ENCODE assay signal across 11 cellular contexts in the genomic region with DNA sequence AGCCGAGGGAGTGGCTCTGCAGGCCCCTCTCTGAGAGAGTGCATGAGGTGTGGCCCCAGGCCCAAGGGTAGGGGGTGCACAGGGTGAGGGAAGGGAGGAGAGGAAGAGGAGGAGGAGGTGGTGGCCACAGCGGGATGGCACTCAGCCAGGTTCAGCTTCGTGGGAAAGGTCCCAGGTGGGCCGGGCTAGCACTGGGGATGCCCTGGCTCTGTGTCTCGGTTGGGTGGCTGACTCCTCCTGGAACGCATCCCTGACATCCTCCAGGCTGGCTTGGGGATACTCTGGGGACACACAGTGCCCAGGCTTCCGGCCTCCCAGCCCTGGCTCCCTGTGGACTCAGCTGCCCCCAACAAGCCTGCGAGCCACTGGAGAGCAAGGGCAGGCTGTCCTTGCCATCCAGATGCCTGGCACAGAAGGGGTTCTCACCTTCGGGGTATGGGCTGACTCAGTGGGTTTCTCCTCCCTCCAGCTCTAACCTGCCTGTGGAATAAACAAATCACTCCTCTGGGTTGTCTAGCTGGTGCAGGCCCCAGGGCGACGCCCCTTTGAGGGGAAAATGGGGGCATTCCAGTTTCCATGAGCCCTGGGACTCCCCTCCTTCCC. TPM values are rescaled to one million over a fixed set of nuclear protein-coding genes. Genes with fewer than 3 reads are reported as not detected.
DNase-seq lines count a peak whose midpoint lies in the region; FAIRE-seq and TF ChIP-seq lines count a peak whose summit lies in the region.
"Had no signal": no experiment of that assay in that cellular context is flagged by ENCODE, and none has a peak within 500 bp of the region (broad histone marks: within the 10 kb centered on the region; RNA-seq: fewer than 3 reads in every experiment).

No MANE protein-coding gene starts in this region.

- H3K4me2 ChIP-seq in OCI-LY1 (ENCODE audit: low read length) (peak overlapping the region; percentile 5; the same call in 1 of the 2 replicates), mesenchymal stem cell (ENCODE audit: low read length, poor library complexity, severe bottlenecking) (no peak overlapping the region)

- H3K27ac ChIP-seq in OCI-LY1 (ENCODE audit: low read depth, low read length, poor library complexity, severe bottlenecking): no peak overlapping the region
- H3K27ac ChIP-seq in mesenchymal stem cell (ENCODE audit: low read length, poor library complexity, severe bottlenecking): no peak overlapping the region
- no peak overlapping the region for H3K27ac ChIP-seq in RWPE1
- H3K27ac ChIP-seq: cardiac muscle cell had no signal

- no peak overlapping the region for H2AK5ac ChIP-seq in mesenchymal stem cell (ENCODE audit: low read length, severe bottlenecking)

- no peak overlapping the region for H3K23ac ChIP-seq in mesenchymal stem cell (ENCODE audit: low read length in 2 of 2)

- H3K27me3 ChIP-seq in OCI-LY1 (ENCODE audit: insufficient read depth, low read length) (no peaks in the 10 kb centered on the region), mesenchymal stem cell (ENCODE audit: control insufficient read depth in 1 of 2, insufficient read depth in 1 of 2, low read length in 2 of 2) (peaks cover 29 to 61% of the 10 kb centered on the region in 2 experiments)
- H3K27me3 ChIP-seq: cardiac muscle cell had no signal

- no peaks in the 10 kb centered on the region for H3K79me1 ChIP-seq in mesenchymal stem cell (replicated peaks; ENCODE audit: low read length, poor library complexity, severe bottlenecking)

- H3K9ac ChIP-seq in OCI-LY1 (ENCODE audit: low read length) (no peak overlapping the region; the same call in 1 of the 2 replicates), mesenchymal stem cell (ENCODE audit: low read length) (no peak overlapping the region)

- H3K18ac ChIP-seq in mesenchymal stem cell (ENCODE audit: low read depth in 1 of 2, low read length in 2 of 2): peak overlapping the region; percentile 56 to 72

- DNase-seq in activated CD8-positive, alpha-beta memory T cell treated with anti-CD3 and anti-CD28 coated beads, Interleukin-2, amount 50 U/mL, for 48 hours: peak; percentile 66
- DNase-seq in mesenchymal stem cell (no peak), GM19238 (ENCODE audit: insufficient read length, low spot score) (no peak), RWPE1 (ENCODE audit: low spot score) (no peak), RCC 7860 (ENCODE audit: low spot score) (no peak)
- DNase-seq in stimulated activated CD8-positive, alpha-beta memory T cell treated with anti-CD3 and anti-CD28 coated beads, Interleukin-7, amount 100 ng/mL, for 4 hours (ENCODE audit: low read depth in 2 of 2): peak; percentile 61 to 63
- DNase-seq: NCI-H524 had no signal

- no peaks in the 10 kb centered on the region for H3F3A ChIP-seq in OCI-LY1 (ENCODE audit: insufficient read depth, low read length)

- peak overlapping the region; percentile 96 for H4K91ac ChIP-seq in mesenchymal stem cell (ENCODE audit: low read length)

- 81% methylated on average over 11 of the region's 11 CpGs for WGBS in mesenchymal stem cell

- no peak overlapping the region for H2BK5ac ChIP-seq in mesenchymal stem cell (ENCODE audit: low read depth, low read length, poor library complexity, severe bottlenecking)

- H3K4me3 ChIP-seq in OCI-LY1 (ENCODE audit: low read depth, low read length, poor library complexity, severe bottlenecking): no peak overlapping the region
- no peak overlapping the region for H3K4me3 ChIP-seq in mesenchymal stem cell (ENCODE audit: insufficient read depth in 1 of 2, low read depth in 1 of 2, low read length in 2 of 2)
- H3K4me3 ChIP-seq: cardiac muscle cell, mucosa of descending colon had no signal

- H2BK15ac ChIP-seq in mesenchymal stem cell (ENCODE audit: low read depth, poor library complexity, severe bottlenecking): peak overlapping the region; percentile 49

- H3K4me1 ChIP-seq in OCI-LY1 (ENCODE audit: insufficient read depth, low read length, severe bottlenecking): peaks cover 15% of the 10 kb centered on the region
- H3K4me1 ChIP-seq in mesenchymal stem cell (ENCODE audit: control insufficient read depth, insufficient read depth, low read depth, low read length): peaks cover 2% of the 10 kb centered on the region

- FAIRE-seq in RCC 7860 (lab: Jason Lieb, UNC): no peak
- FAIRE-seq: TTC549 had no signal

- H4K20me1 ChIP-seq in OCI-LY1 (ENCODE audit: insufficient read depth, low read length): no peaks in the 10 kb centered on the region

- H2AFZ ChIP-seq in OCI-LY1 (ENCODE audit: low read length): no peak overlapping the region
- peak overlapping the region; percentile 87 for H2AFZ ChIP-seq in mesenchymal stem cell (ENCODE audit: low read depth, low read length)

- peak overlapping the region; percentile 96 for H4K8ac ChIP-seq in mesenchymal stem cell (ENCODE audit: low read length)

- POLR2A ChIA-PET in RWPE1 (lab: Yijun Ruan, JAX; ENCODE audit: low non-redundant PET): no interaction called here

- CTCF ChIA-PET in RWPE1 (lab: Yijun Ruan, JAX): interaction anchor here (1.5 kb wide), 1 partner anchor 13 kb away, joined by 4 read pairs; no protein-coding TSS in a partner anchor

- H3K9me3 ChIP-seq in OCI-LY1 (ENCODE audit: low read length) (no peaks in the 10 kb centered on the region), mesenchymal stem cell (ENCODE audit: control insufficient read depth, low read length) (no peaks in the 10 kb centered on the region)
- H3K9me3 ChIP-seq: mucosa of descending colon had no signal

- no peaks in the 10 kb centered on the region for H3K79me2 ChIP-seq in OCI-LY1 (ENCODE audit: insufficient read depth, low read length)

- H3K4ac ChIP-seq in mesenchymal stem cell (ENCODE audit: low read depth in 1 of 2, low read length in 2 of 2): peak overlapping the region in 1 of 2 experiments; percentile 20

- no peaks in the 10 kb centered on the region for H3K36me3 ChIP-seq in OCI-LY1 (ENCODE audit: insufficient read depth, low read length)
- no peaks in the 10 kb centered on the region for H3K36me3 ChIP-seq in mesenchymal stem cell (ENCODE audit: control insufficient read depth in 1 of 2, insufficient read depth in 2 of 2, low read depth in 1 of 2, low read length in 2 of 2)
- H3K36me3 ChIP-seq: cardiac muscle cell had no signal

- no peaks in the 10 kb centered on the region for H3K9me2 ChIP-seq in OCI-LY1 (ENCODE audit: low read depth, low read length)

- no peak for TF ChIP-seq CTCF in OCI-LY1 (IDR thresholded peaks at IDR 0.05; ENCODE audit: low read length)
- TF ChIP-seq CTCF in RWPE1 (conservative IDR thresholded peaks at IDR 0.05; ENCODE audit: low read depth): no peak

- H2BK120ac ChIP-seq in mesenchymal stem cell (ENCODE audit: low read depth, low read length): no peak overlapping the region

- H2BK12ac ChIP-seq in mesenchymal stem cell (ENCODE audit: low read length in 2 of 2): peak overlapping the region in 1 of 2 experiments; percentile 79

- peak overlapping the region in 1 of 2 experiments; percentile 31 for H3K14ac ChIP-seq in mesenchymal stem cell (ENCODE audit: low read length in 2 of 2)

RNA-seq across cellular contexts. Expression of a gene that starts 0.6 kb away (rescaled TPM):
- 0.48 TPM for polyA plus RNA-seq in mesenchymal stem cell (2013, experiment 1 of 2)
- polyA plus RNA-seq in mesenchymal stem cell (2013, experiment 2 of 2): 0.74 TPM

RNA-seq across cellular contexts. Expression of a gene that starts 43.3 kb away (rescaled TPM):
- polyA plus RNA-seq in mesenchymal stem cell (2013, experiment 1 of 2): 1.5 TPM
- 1.9 TPM for polyA plus RNA-seq in mesenchymal stem cell (2013, experiment 2 of 2)

RNA-seq across cellular contexts. Expression of a gene that starts 49.0 kb away (rescaled TPM):
- 29.7 TPM for polyA plus RNA-seq in mesenchymal stem cell (2013, experiment 1 of 2)
- polyA plus RNA-seq in mesenchymal stem cell (2013, experiment 2 of 2): 29.4 TPM

Comparison
In these comparisons a context has a peak if more than half of its experiments do, and no peak if none do; other contexts are left out.
1. DNase-seq: peak in activated CD8-positive, alpha-beta memory T cell treated with anti-CD3 and anti-CD28 coated beads, Interleukin-2, amount 50 U/mL, for 48 hours (single experiment) and stimulated activated CD8-positive, alpha-beta memory T cell treated with anti-CD3 and anti-CD28 coated beads, Interleukin-7, amount 100 ng/mL, for 4 hours (2 of 2); none in mesenchymal stem cell (single experiment), GM19238 (single experiment), RWPE1 (single experiment) and RCC 7860 (single experiment).